In genomic region chr2:196213252-196213651, GRCh38 we compare ENCODE assay signal across 23 cellular contexts.
DNase-seq lines count a peak whose midpoint lies in the region; ATAC-seq and FAIRE-seq lines count a peak whose summit lies in the region.
"Had no signal": no experiment of that assay in that cellular context is flagged by ENCODE, and none has a peak within 500 bp of the region (broad histone marks: within the 10 kb centered on the region; RNA-seq: fewer than 3 reads in every experiment).

No MANE protein-coding gene starts in this region.

- peak overlapping the region; percentile 18 for H3K4me3 Mint-ChIP-seq in activated naive CD8-positive, alpha-beta T cell
- H3K4me3 Mint-ChIP-seq in activated naive CD8-positive, alpha-beta T cell treated with anti-CD3 and anti-CD28 coated beads, Interleukin-2, amount 50 U/mL, for 24 hours = no peak overlapping the region
- H3K4me3 Mint-ChIP-seq in dendritic cell treated with granulocyte-macrophage colony-stimulating factor and Interleukin-4, amounts not matched to agents 40 ng/mL and 50 ng/mL, for 4 days = no peak overlapping the region
- no peak overlapping the region for H3K4me3 Mint-ChIP-seq in stimulated activated memory B cell treated with anti-CD40 and anti-IgM and Interleukin-4, amounts not matched to agents 10 μg/mL and 1 μg/mL and 100 μg/mL, for 72 hours
- H3K4me3 Mint-ChIP-seq: T-helper 2 cell treated with Interferon-gamma antibody and Interleukin-4, amounts not matched to agents 5 μg/mL and 100 μg/mL, for 36 hours had no signal

- DNase-seq in activated naive CD8-positive, alpha-beta T cell treated with anti-CD3 and anti-CD28 coated beads, Interleukin-2, amount 50 U/mL, for 24 hours = no peak
- no peak for DNase-seq in activated CD4-positive, CD25-positive, alpha-beta regulatory T cell treated with anti-CD3 and anti-CD28 coated beads, Interleukin-2, amount 50 U/mL, for 72 hours
- no peak for DNase-seq in RPMI8226
- no peak for DNase-seq in HTR-8/SVneo (ENCODE audit: insufficient read length, low spot score)
- DNase-seq: activated gamma-delta T cell; Caco-2; Kasumi-1; NCI-H1092 treated with DMSO at 0.1 percent for 48 hours; NCI-H2171; NCI-H526 treated with DMSO at 0.1 percent for 48 hours; PC-3; retina; SJCRH30; stimulated activated CD4-positive, alpha-beta T cell treated with anti-CD3 and anti-CD28 coated beads, Interleukin-12 subunit alpha, Interleukin-12 subunit beta, amount 100 ng/mL, for 4 hours; thyroid gland had no signal

- peak overlapping the region; percentile 42 for H3K27ac ChIP-seq in KOPT-K1 (ENCODE audit: low read depth, low read length, poor library complexity, severe bottlenecking)
- H3K27ac ChIP-seq: ascending aorta, SJCRH30, thyroid gland had no signal

- peaks cover 90% of the 10 kb centered on the region for H3K4me1 Mint-ChIP-seq in activated naive CD8-positive, alpha-beta T cell (ENCODE audit: low read depth)
- H3K4me1 Mint-ChIP-seq in activated naive CD8-positive, alpha-beta T cell treated with anti-CD3 and anti-CD28 coated beads, Interleukin-2, amount 50 U/mL, for 24 hours = peaks cover 83% of the 10 kb centered on the region
- H3K4me1 Mint-ChIP-seq in dendritic cell treated with granulocyte-macrophage colony-stimulating factor and Interleukin-4, amounts not matched to agents 40 ng/mL and 50 ng/mL, for 4 days (ENCODE audit: low read depth) = peaks cover 45% of the 10 kb centered on the region
- peaks cover 58% of the 10 kb centered on the region for H3K4me1 Mint-ChIP-seq in stimulated activated memory B cell treated with anti-CD40 and anti-IgM and Interleukin-4, amounts not matched to agents 10 μg/mL and 1 μg/mL and 100 μg/mL, for 72 hours

- ATAC-seq in activated naive CD8-positive, alpha-beta T cell treated with anti-CD3 and anti-CD28 coated beads, Interleukin-2, amount 50 U/mL, for 24 hours = no peak
- ATAC-seq in stimulated activated memory B cell treated with anti-CD40 and anti-IgM and Interleukin-4, amounts not matched to agents 10 μg/mL and 1 μg/mL and 100 μg/mL, for 72 hours = no peak
- ATAC-seq: PC-3 had no signal

- H3K9me3 Mint-ChIP-seq in activated naive CD8-positive, alpha-beta T cell (ENCODE audit: low read depth) = no peaks in the 10 kb centered on the region
- no peaks in the 10 kb centered on the region for H3K9me3 Mint-ChIP-seq in activated naive CD8-positive, alpha-beta T cell treated with anti-CD3 and anti-CD28 coated beads, Interleukin-2, amount 50 U/mL, for 24 hours
- no peaks in the 10 kb centered on the region for H3K9me3 Mint-ChIP-seq in dendritic cell treated with granulocyte-macrophage colony-stimulating factor and Interleukin-4, amounts not matched to agents 40 ng/mL and 50 ng/mL, for 4 days
- no peaks in the 10 kb centered on the region for H3K9me3 Mint-ChIP-seq in stimulated activated memory B cell treated with anti-CD40 and anti-IgM and Interleukin-4, amounts not matched to agents 10 μg/mL and 1 μg/mL and 100 μg/mL, for 72 hours

- intact Hi-C loops in dendritic cell treated with granulocyte-macrophage colony-stimulating factor and Interleukin-4, amounts not matched to agents 40 ng/mL and 50 ng/mL, for 4 days (cut with micrococcal nuclease) = no loop called here

- peak overlapping the region; percentile 95 for H3K27ac Mint-ChIP-seq in activated naive CD8-positive, alpha-beta T cell
- H3K27ac Mint-ChIP-seq in activated naive CD8-positive, alpha-beta T cell treated with anti-CD3 and anti-CD28 coated beads, Interleukin-2, amount 50 U/mL, for 24 hours = no peak overlapping the region
- H3K27ac Mint-ChIP-seq in dendritic cell treated with granulocyte-macrophage colony-stimulating factor and Interleukin-4, amounts not matched to agents 40 ng/mL and 50 ng/mL, for 4 days = peak overlapping the region; percentile 90
- peak overlapping the region; percentile 93 for H3K27ac Mint-ChIP-seq in stimulated activated memory B cell treated with anti-CD40 and anti-IgM and Interleukin-4, amounts not matched to agents 10 μg/mL and 1 μg/mL and 100 μg/mL, for 72 hours

- peaks cover 6% of the 10 kb centered on the region for H3K36me3 Mint-ChIP-seq in activated naive CD8-positive, alpha-beta T cell
- peaks cover 7% of the 10 kb centered on the region for H3K36me3 Mint-ChIP-seq in activated naive CD8-positive, alpha-beta T cell treated with anti-CD3 and anti-CD28 coated beads, Interleukin-2, amount 50 U/mL, for 24 hours (ENCODE audit: low read depth)
- no peaks in the 10 kb centered on the region for H3K36me3 Mint-ChIP-seq in dendritic cell treated with granulocyte-macrophage colony-stimulating factor and Interleukin-4, amounts not matched to agents 40 ng/mL and 50 ng/mL, for 4 days (ENCODE audit: low read depth)
- no peaks in the 10 kb centered on the region for H3K36me3 Mint-ChIP-seq in stimulated activated memory B cell treated with anti-CD40 and anti-IgM and Interleukin-4, amounts not matched to agents 10 μg/mL and 1 μg/mL and 100 μg/mL, for 72 hours

- H3K27me3 Mint-ChIP-seq in activated naive CD8-positive, alpha-beta T cell = no peaks in the 10 kb centered on the region
- H3K27me3 Mint-ChIP-seq in activated naive CD8-positive, alpha-beta T cell treated with anti-CD3 and anti-CD28 coated beads, Interleukin-2, amount 50 U/mL, for 24 hours = no peaks in the 10 kb centered on the region
- H3K27me3 Mint-ChIP-seq in dendritic cell treated with granulocyte-macrophage colony-stimulating factor and Interleukin-4, amounts not matched to agents 40 ng/mL and 50 ng/mL, for 4 days = no peaks in the 10 kb centered on the region
- H3K27me3 Mint-ChIP-seq in stimulated activated memory B cell treated with anti-CD40 and anti-IgM and Interleukin-4, amounts not matched to agents 10 μg/mL and 1 μg/mL and 100 μg/mL, for 72 hours = no peaks in the 10 kb centered on the region

- no peaks in the 10 kb centered on the region for H3K9me3 ChIP-seq in KOPT-K1 (ENCODE audit: insufficient read depth, low read length, poor library complexity, severe bottlenecking)
- H3K9me3 ChIP-seq: ascending aorta, SJCRH30, thyroid gland had no signal

- H3K36me3 ChIP-seq in KOPT-K1 (ENCODE audit: insufficient read depth, low read length) = no peaks in the 10 kb centered on the region
- H3K36me3 ChIP-seq: SJCRH30, thyroid gland had no signal

- no peak for FAIRE-seq in HTR-8/SVneo (lab: Jason Lieb, UNC)
- FAIRE-seq: colon, endometrium had no signal
